In the genomic region with DNA sequence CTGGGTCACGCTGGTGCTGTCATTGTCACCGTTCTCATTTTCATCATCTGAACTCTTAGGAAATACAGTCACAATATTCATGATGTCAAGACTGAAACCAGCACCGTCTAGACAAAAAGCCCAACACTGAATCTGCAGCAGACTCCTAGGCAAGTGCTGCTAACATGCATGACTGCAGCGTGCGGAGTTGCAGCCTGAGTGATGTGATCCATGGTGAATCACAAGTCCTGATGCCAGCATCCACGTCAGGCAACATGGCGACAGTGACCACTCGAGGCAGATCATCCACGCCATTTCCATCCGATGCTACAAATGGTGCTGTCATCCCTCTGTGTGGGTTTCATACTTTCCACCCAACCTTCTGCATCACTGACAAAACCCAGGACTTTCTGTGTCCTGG, we compare ENCODE assay signal across 26 cellular contexts.
"Had no signal": no experiment of that assay in that cellular context is flagged by ENCODE, and none has a peak within 500 bp of the region (broad histone marks: within the 10 kb centered on the region; RNA-seq: fewer than 3 reads in every experiment).

No MANE protein-coding gene starts in this region.

- ATAC-seq: stimulated activated naive CD8-positive, alpha-beta T cell treated with anti-CD3 and anti-CD28 coated beads, Interleukin-15, amount 100 ng/mL, for 72 hours had no signal

- DNase-seq: colonic mucosa; effector memory CD4-positive, alpha-beta T cell; erythroblast; esophagus squamous epithelium; head of caudate nucleus; kidney; natural killer cell; right lobe of liver; small intestine; stimulated activated CD4-positive, alpha-beta T cell treated with anti-CD3 and anti-CD28 coated beads, Interleukin-15, amount 100 ng/mL, for 24 hours; stimulated activated CD4-positive, alpha-beta T cell treated with anti-CD3 and anti-CD28 coated beads, Interleukin-2, amount 100 ng/mL, for 48 hours; stimulated activated naive CD4-positive, alpha-beta T cell; stimulated activated naive CD8-positive, alpha-beta T cell treated with anti-CD3 and anti-CD28 coated beads, Interleukin-15, amount 100 ng/mL, for 72 hours; transverse colon; uterus had no signal

- H3K4me2 ChIP-seq: hepatocyte had no signal

- H3K9me3 Mint-ChIP-seq: dendritic cell treated with granulocyte-macrophage colony-stimulating factor and Interleukin-4, amounts not matched to agents 40 ng/mL and 50 ng/mL, for 4 days; memory B cell; natural killer cell; neural crest cell; stimulated activated naive CD8-positive, alpha-beta T cell treated with anti-CD3 and anti-CD28 coated beads, Interleukin-15, amount 100 ng/mL, for 72 hours had no signal

- H3K79me2 ChIP-seq: hepatocyte, parathyroid adenoma had no signal

- H3K27me3 Mint-ChIP-seq: dendritic cell treated with granulocyte-macrophage colony-stimulating factor and Interleukin-4, amounts not matched to agents 40 ng/mL and 50 ng/mL, for 4 days; memory B cell; progenitor cell of endocrine pancreas; stimulated activated naive CD8-positive, alpha-beta T cell treated with anti-CD3 and anti-CD28 coated beads, Interleukin-15, amount 100 ng/mL, for 72 hours had no signal

- H3K4me3 Mint-ChIP-seq: dendritic cell treated with granulocyte-macrophage colony-stimulating factor and Interleukin-4, amounts not matched to agents 40 ng/mL and 50 ng/mL, for 4 days; memory B cell; natural killer cell; neural crest cell; stimulated activated naive CD8-positive, alpha-beta T cell treated with anti-CD3 and anti-CD28 coated beads, Interleukin-15, amount 100 ng/mL, for 72 hours had no signal

- H3K27me3 ChIP-seq: colonic mucosa, esophagus squamous epithelium, hepatocyte, neutrophil, right lobe of liver, suprapubic skin, transverse colon, upper lobe of right lung, uterus had no signal

- H3K36me3 ChIP-seq: colonic mucosa, neutrophil, uterus had no signal

- H3K4me1 ChIP-seq: colonic mucosa, esophagus squamous epithelium, parathyroid adenoma, right lobe of liver, suprapubic skin, transverse colon, upper lobe of right lung, uterus had no signal

- H2AFZ ChIP-seq: hepatocyte, parathyroid adenoma had no signal

- H3K27ac Mint-ChIP-seq: memory B cell, natural killer cell had no signal

- H3K4me3 ChIP-seq: colonic mucosa, esophagus squamous epithelium, hepatocyte, lung, right lobe of liver, suprapubic skin, transverse colon, upper lobe of right lung, uterus had no signal

- FAIRE-seq: frontal cortex, kidney, small intestine had no signal

- H3K9me3 ChIP-seq: colonic mucosa, esophagus squamous epithelium, neutrophil, right lobe of liver, suprapubic skin, transverse colon, upper lobe of right lung, uterus had no signal

- H3K27ac ChIP-seq: colonic mucosa, esophagus squamous epithelium, hepatocyte, parathyroid adenoma, right lobe of liver, suprapubic skin, transverse colon, upper lobe of right lung, uterus had no signal
